8 cellular contexts compared by ENCODE assay signal in the genomic region with DNA sequence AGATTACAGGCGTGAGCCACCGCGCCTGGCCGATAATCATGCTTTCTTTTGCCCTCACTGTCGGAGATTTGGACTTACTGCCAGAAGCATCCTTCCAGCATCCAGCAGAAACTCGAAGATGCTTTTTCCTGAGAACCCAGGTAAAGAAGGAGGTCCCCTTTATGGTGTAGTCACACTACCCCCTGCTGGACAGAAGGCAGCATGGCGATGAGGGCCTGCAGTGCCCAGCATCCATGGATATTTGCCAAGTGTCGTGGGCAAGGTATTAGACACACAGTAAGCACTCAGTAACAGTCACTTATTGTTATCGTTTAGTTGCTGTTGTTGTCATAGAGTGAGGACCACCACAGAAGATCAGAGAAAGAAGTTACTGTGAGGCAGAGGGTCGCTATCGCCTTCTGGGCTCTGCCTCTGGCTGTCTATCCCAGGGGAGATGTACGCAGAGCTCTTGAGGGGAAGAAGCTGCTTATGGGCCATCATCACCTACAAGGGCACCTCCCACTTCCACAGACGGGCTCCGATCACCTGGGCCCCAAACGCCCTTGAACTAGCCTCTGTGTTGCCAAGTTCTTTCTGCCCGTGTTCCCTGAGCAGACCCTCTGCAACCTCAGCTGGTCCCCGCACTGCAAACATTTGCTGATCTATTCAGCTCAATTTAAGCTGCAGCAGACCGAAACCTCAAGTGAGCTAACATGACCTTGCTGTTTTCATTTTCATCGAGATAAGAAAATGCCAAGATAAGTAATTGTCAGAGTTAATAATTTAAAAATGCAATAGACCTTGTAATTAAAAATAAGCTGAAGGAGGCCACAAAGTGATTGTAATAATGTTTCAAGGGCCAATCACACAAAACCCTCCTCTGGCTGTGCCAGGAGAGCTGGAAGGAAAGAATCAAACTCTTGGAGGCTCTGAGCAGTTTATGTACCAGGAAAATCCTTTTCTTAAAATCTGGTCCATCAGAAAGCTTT. TPM values are rescaled to one million over a fixed set of nuclear protein-coding genes. Genes with fewer than 3 reads are reported as not detected.
A peak's percentile ranks its signal among the peaks of the same experiment; 100 is the strongest.
DNase-seq lines count a peak whose midpoint lies in the region; ATAC-seq and TF ChIP-seq lines count a peak whose summit lies in the region.

No MANE protein-coding gene starts in this region.

- no peaks in the 10 kb centered on the region for H3K36me3 ChIP-seq in cardiac muscle cell

- peaks cover under 1 to 4% (median 2%) of the 10 kb centered on the region in 7 donors for H3K9me3 Mint-ChIP-seq in CD14-positive monocyte
- no peaks in the 10 kb centered on the region for H3K9me3 Mint-ChIP-seq in activated T-cell treated with anti-CD3 and anti-CD28 coated beads, Interleukin-2, amount 50 U/mL, for 24 hours
- H3K9me3 Mint-ChIP-seq in activated T-helper 2 cell treated with anti-CD3 and anti-CD28 coated beads, Interferon-gamma antibody, Interleukin-2, Interleukin-4, amounts not matched to agents 10 μg/mL and 5 μg/mL and 100 μg/mL, durations not matched to agents 14 hours and 24 hours and 36 hours: no peaks in the 10 kb centered on the region

- peaks cover 1 to 12% (median 3%) of the 10 kb centered on the region in 3 donors for H3K27me3 Mint-ChIP-seq in CD14-positive monocyte (ENCODE audit: low read depth in 3 of 3)
- peaks cover 3% of the 10 kb centered on the region for H3K27me3 Mint-ChIP-seq in activated T-cell treated with anti-CD3 and anti-CD28 coated beads, Interleukin-2, amount 50 U/mL, for 24 hours
- no peaks in the 10 kb centered on the region for H3K27me3 Mint-ChIP-seq in activated T-helper 2 cell treated with anti-CD3 and anti-CD28 coated beads, Interferon-gamma antibody, Interleukin-2, Interleukin-4, amounts not matched to agents 10 μg/mL and 5 μg/mL and 100 μg/mL, durations not matched to agents 14 hours and 24 hours and 36 hours (ENCODE audit: low read depth)

- no peak overlapping the region for H3K4me3 Mint-ChIP-seq in CD14-positive monocyte
- H3K4me3 Mint-ChIP-seq in activated T-cell treated with anti-CD3 and anti-CD28 coated beads, Interleukin-2, amount 50 U/mL, for 24 hours: no peak overlapping the region
- no peak overlapping the region for H3K4me3 Mint-ChIP-seq in activated T-helper 2 cell treated with anti-CD3 and anti-CD28 coated beads, Interferon-gamma antibody, Interleukin-2, Interleukin-4, amounts not matched to agents 10 μg/mL and 5 μg/mL and 100 μg/mL, durations not matched to agents 14 hours and 24 hours and 36 hours (ENCODE audit: low read depth)

- no peaks in the 10 kb centered on the region for H3K9me3 ChIP-seq in cardiac muscle cell (ENCODE audit: low read depth)

- H3K27me3 ChIP-seq in cardiac muscle cell: no peaks in the 10 kb centered on the region

- no peaks in the 10 kb centered on the region for H3K36me3 Mint-ChIP-seq in CD14-positive monocyte
- H3K36me3 Mint-ChIP-seq in activated T-cell treated with anti-CD3 and anti-CD28 coated beads, Interleukin-2, amount 50 U/mL, for 24 hours (ENCODE audit: low read depth): no peaks in the 10 kb centered on the region
- H3K36me3 Mint-ChIP-seq in activated T-helper 2 cell treated with anti-CD3 and anti-CD28 coated beads, Interferon-gamma antibody, Interleukin-2, Interleukin-4, amounts not matched to agents 10 μg/mL and 5 μg/mL and 100 μg/mL, durations not matched to agents 14 hours and 24 hours and 36 hours (ENCODE audit: low read depth): no peaks in the 10 kb centered on the region

- TF ChIP-seq CTCF in CD14-positive monocyte (IDR thresholded peaks at IDR 0.05): peak; percentile 63
- peak; percentile 80 for TF ChIP-seq CTCF in cardiac muscle cell (IDR thresholded peaks at IDR 0.05; ENCODE audit: low read depth, low read length)

- no peak overlapping the region for H3K4me3 ChIP-seq in cardiac muscle cell

- peak; percentile 60 for ATAC-seq in GM21723 (IDR thresholded peaks at IDR 0.05; ENCODE audit: unreplicated experiment)

- H3K4me1 Mint-ChIP-seq in CD14-positive monocyte: no peaks in the 10 kb centered on the region
- peaks cover 3% of the 10 kb centered on the region for H3K4me1 Mint-ChIP-seq in activated T-cell treated with anti-CD3 and anti-CD28 coated beads, Interleukin-2, amount 50 U/mL, for 24 hours (ENCODE audit: low read depth)
- peaks cover 6% of the 10 kb centered on the region for H3K4me1 Mint-ChIP-seq in activated T-helper 2 cell treated with anti-CD3 and anti-CD28 coated beads, Interferon-gamma antibody, Interleukin-2, Interleukin-4, amounts not matched to agents 10 μg/mL and 5 μg/mL and 100 μg/mL, durations not matched to agents 14 hours and 24 hours and 36 hours (ENCODE audit: low read depth)

- intact Hi-C loops in CD14-positive monocyte (cut with micrococcal nuclease): no loop called here
- intact Hi-C loops in activated T-helper 2 cell treated with anti-CD3 and anti-CD28 coated beads, Interferon-gamma antibody, Interleukin-2, Interleukin-4, amounts not matched to agents 10 μg/mL and 5 μg/mL and 100 μg/mL, durations not matched to agents 14 hours and 24 hours and 36 hours (cut with micrococcal nuclease): loop anchor here (1.0 to 5.0 kb wide), 4 partner anchors 190 to 522 kb away; no protein-coding TSS in a partner anchor

- H3K27ac ChIP-seq in cardiac muscle cell: no peak overlapping the region

- H3K4me1 ChIP-seq in cardiac muscle cell (ENCODE audit: low read depth): no peaks in the 10 kb centered on the region

- no peak overlapping the region for H3K27ac Mint-ChIP-seq in CD14-positive monocyte
- H3K27ac Mint-ChIP-seq in activated T-cell treated with anti-CD3 and anti-CD28 coated beads, Interleukin-2, amount 50 U/mL, for 24 hours: no peak overlapping the region
- no peak overlapping the region for H3K27ac Mint-ChIP-seq in activated T-helper 2 cell treated with anti-CD3 and anti-CD28 coated beads, Interferon-gamma antibody, Interleukin-2, Interleukin-4, amounts not matched to agents 10 μg/mL and 5 μg/mL and 100 μg/mL, durations not matched to agents 14 hours and 24 hours and 36 hours

- DNase-seq in CD14-positive monocyte (ENCODE audit: low spot score) (no peak), NCI-H2227 (lab: John Stamatoyannopoulos, UW; ENCODE audit: unreplicated experiment) (peak; percentile 67), cardiac muscle cell (ENCODE audit: low read depth in 1 of 2, low spot score in 1 of 2) (peak; percentile 67 to 82), renal cortical epithelial cell (ENCODE audit: low read depth) (peak; percentile 66)
- DNase-seq in activated T-cell treated with anti-CD3 and anti-CD28 coated beads, Interleukin-2, amount 50 U/mL, for 24 hours: peak; percentile 67
- DNase-seq in central memory CD4-positive, alpha-beta T cell: no peak
- DNase-seq in activated T-helper 2 cell treated with anti-CD3 and anti-CD28 coated beads, Interferon-gamma antibody, Interleukin-2, Interleukin-4, amounts not matched to agents 10 μg/mL and 5 μg/mL and 100 μg/mL, durations not matched to agents 14 hours and 24 hours and 36 hours (ENCODE audit: low spot score): no peak

RNA-seq across cellular contexts. Expression of gene C5orf15, which starts 23.9 kb away (rescaled TPM):
- polyA plus RNA-seq in CD14-positive monocyte: 10 to 100 TPM; 46.9 to 59.2 TPM
- 58.5 and 64.5 TPM in 2 replicates for total RNA-seq in cardiac muscle cell
- polyA plus RNA-seq in cardiac muscle cell: 87.8 and 88.6 TPM in 2 replicates
- 124 and 165 TPM in 2 replicates for total RNA-seq in renal cortical epithelial cell
- total RNA-seq in activated T-helper 2 cell treated with anti-CD3 and anti-CD28 coated beads, Interferon-gamma antibody, Interleukin-2, Interleukin-4, amounts not matched to agents 10 μg/mL and 5 μg/mL and 100 μg/mL, durations not matched to agents 14 hours and 24 hours and 36 hours: 63.7 and 66.7 TPM in 2 replicates

Comparison
In these comparisons a context has a peak if more than half of its experiments do, and no peak if none do; other contexts are left out.
1. DNase-seq: peak in NCI-H2227 (single experiment), activated T-cell treated with anti-CD3 and anti-CD28 coated beads, Interleukin-2, amount 50 U/mL, for 24 hours (single experiment), cardiac muscle cell (2 of 2) and renal cortical epithelial cell (single experiment); none in CD14-positive monocyte (single experiment), central memory CD4-positive, alpha-beta T cell (single experiment) and activated T-helper 2 cell treated with anti-CD3 and anti-CD28 coated beads, Interferon-gamma antibody, Interleukin-2, Interleukin-4, amounts not matched to agents 10 μg/mL and 5 μg/mL and 100 μg/mL, durations not matched to agents 14 hours and 24 hours and 36 hours (single experiment).